Comparison of ENCODE assay signal across 9 cellular contexts in genomic region chr13:48979892-48980291, GRCh38.
DNase-seq lines count a peak whose midpoint lies in the region; ATAC-seq and TF ChIP-seq lines count a peak whose summit lies in the region.
"Had no signal": no experiment of that assay in that cellular context is flagged by ENCODE, and none has a peak within 500 bp of the region (broad histone marks: within the 10 kb centered on the region; RNA-seq: fewer than 3 reads in every experiment).

No MANE protein-coding gene starts in this region.

- in situ Hi-C loops in GM13977 (cut with MboI; ENCODE audit: low pct_unique_long_range_greater_than_20kb, low sequenced_read_pairs, unreplicated experiment), result no loop called here

- H3K4me3 ChIP-seq in effector memory CD4-positive, alpha-beta T cell (ENCODE audit: insufficient read depth, low read depth, low read length, poor library complexity, severe bottlenecking), result no peak overlapping the region

- H3K36me3 Mint-ChIP-seq in dendritic cell treated with granulocyte-macrophage colony-stimulating factor and Interleukin-4, amounts not matched to agents 40 ng/mL and 50 ng/mL, for 4 days (ENCODE audit: low read depth), result peaks cover 18% of the 10 kb centered on the region

- peaks cover 23% of the 10 kb centered on the region for H3K4me1 Mint-ChIP-seq in dendritic cell treated with granulocyte-macrophage colony-stimulating factor and Interleukin-4, amounts not matched to agents 40 ng/mL and 50 ng/mL, for 4 days (ENCODE audit: low read depth)

- peak overlapping the region; percentile 50 for H3K27ac Mint-ChIP-seq in dendritic cell treated with granulocyte-macrophage colony-stimulating factor and Interleukin-4, amounts not matched to agents 40 ng/mL and 50 ng/mL, for 4 days

- ATAC-seq in GM21515 (IDR thresholded peaks at IDR 0.05; ENCODE audit: unreplicated experiment) (peak; percentile 49), HG03521 (IDR thresholded peaks at IDR 0.05; ENCODE audit: unreplicated experiment) (peak; percentile 31)

- peaks cover 9% of the 10 kb centered on the region for H3K4me1 ChIP-seq in effector memory CD4-positive, alpha-beta T cell (ENCODE audit: control insufficient read depth, insufficient read depth, low read length, poor library complexity, severe bottlenecking)

- H3K9me3 Mint-ChIP-seq in dendritic cell treated with granulocyte-macrophage colony-stimulating factor and Interleukin-4, amounts not matched to agents 40 ng/mL and 50 ng/mL, for 4 days, result peaks cover 2% of the 10 kb centered on the region

- DNase-seq in GM13977 (ENCODE audit: low spot score) (peak; percentile 51), SHP77 (lab: John Stamatoyannopoulos, UW) (no peak), cortex of kidney (lab: John Stamatoyannopoulos, UW) (no peak)
- DNase-seq in effector memory CD4-positive, alpha-beta T cell, result no peak
- DNase-seq in activated naive CD4-positive, alpha-beta T cell treated with anti-CD3 and anti-CD28 coated beads, Interleukin-2, amount 50 U/mL, for 16 hours, result no peak
- DNase-seq: Right ventricle myocardium superior had no signal

- intact Hi-C loops in dendritic cell treated with granulocyte-macrophage colony-stimulating factor and Interleukin-4, amounts not matched to agents 40 ng/mL and 50 ng/mL, for 4 days (cut with micrococcal nuclease), result no loop called here

- no peaks in the 10 kb centered on the region for H3K27me3 ChIP-seq in effector memory CD4-positive, alpha-beta T cell (replicated peaks; ENCODE audit: control insufficient read depth, insufficient read depth, low read length, poor library complexity, severe bottlenecking)

- H3K27me3 Mint-ChIP-seq in dendritic cell treated with granulocyte-macrophage colony-stimulating factor and Interleukin-4, amounts not matched to agents 40 ng/mL and 50 ng/mL, for 4 days, result no peaks in the 10 kb centered on the region

- no peak overlapping the region for H3K4me3 Mint-ChIP-seq in dendritic cell treated with granulocyte-macrophage colony-stimulating factor and Interleukin-4, amounts not matched to agents 40 ng/mL and 50 ng/mL, for 4 days

- no peaks in the 10 kb centered on the region for H3K9me3 ChIP-seq in effector memory CD4-positive, alpha-beta T cell (ENCODE audit: control insufficient read depth, low read length)

- no peak for TF ChIP-seq CTCF in GM13977 (IDR thresholded peaks at IDR 0.05; ENCODE audit: extremely low read depth, insufficient read depth, missing control alignments)

- no peak overlapping the region for H3K27ac ChIP-seq in effector memory CD4-positive, alpha-beta T cell (ENCODE audit: insufficient read depth, low read length, poor library complexity, severe bottlenecking)

- no peaks in the 10 kb centered on the region for H3K36me3 ChIP-seq in effector memory CD4-positive, alpha-beta T cell (ENCODE audit: control insufficient read depth, insufficient read depth, low read length)
